In the genomic region with DNA sequence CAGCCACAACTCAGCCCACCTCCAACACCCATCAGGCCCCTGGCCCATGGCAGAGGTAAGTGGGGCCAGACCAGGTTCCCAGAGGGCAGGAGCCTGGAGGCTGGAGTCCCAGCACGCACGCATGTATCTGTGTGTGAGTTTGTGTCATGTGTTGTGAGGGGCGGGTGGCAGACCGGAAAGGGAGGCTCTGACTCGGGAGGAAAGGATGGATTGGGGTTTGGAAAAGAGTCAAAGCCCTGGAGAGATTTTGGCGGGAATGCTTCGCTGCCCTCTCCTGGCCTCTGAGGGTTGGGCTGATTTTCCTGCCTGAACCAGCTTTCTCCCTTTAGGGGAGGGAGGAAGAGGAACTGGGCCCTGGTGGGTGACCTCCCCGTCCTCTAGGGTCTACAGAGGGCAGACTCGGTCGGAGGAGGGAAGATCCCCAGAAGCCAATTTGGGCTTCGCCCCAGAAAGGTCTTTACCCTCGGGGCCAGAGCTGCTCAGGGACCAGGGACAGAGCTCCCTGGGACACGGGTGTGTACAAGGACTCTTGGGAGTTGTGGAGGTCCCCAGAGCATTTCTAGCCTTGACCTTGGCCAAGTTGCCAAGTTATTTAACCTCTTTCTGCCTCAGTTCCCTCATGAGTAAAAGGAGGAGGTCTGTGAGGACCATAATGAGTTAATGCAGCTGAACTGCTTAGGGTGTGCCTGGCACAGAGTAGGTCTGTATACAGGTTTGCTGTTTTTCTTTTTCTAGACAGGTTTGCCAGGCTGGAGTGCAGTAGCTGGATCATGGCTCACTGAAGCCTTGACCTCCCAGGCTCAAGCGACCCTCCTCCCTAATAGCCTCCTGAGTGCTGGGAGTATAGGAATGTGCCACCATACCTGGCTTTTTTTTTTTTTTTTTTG, we compare ENCODE assay signal across 1 cellular context.
TF ChIP-seq lines count a peak whose summit lies in the region.

No MANE protein-coding gene starts in this region.

TF ChIP-seq in K562, 482 proteins besides CTCF, POLR2A, EP300 and RAD21 (continued from another document and continues in another):
- TF ChIP-seq JUND (IDR thresholded peaks at IDR 0.05; ENCODE audit: borderline replicate concordance, low read depth, low read length), result no peak
- no peak for TF ChIP-seq JUND (tag; IDR thresholded peaks at IDR 0.05; ENCODE audit: borderline replicate concordance, low read depth, low read length)
- no peak for TF ChIP-seq EHMT2 (IDR thresholded peaks at IDR 0.05)
- TF ChIP-seq, protein P1, sequence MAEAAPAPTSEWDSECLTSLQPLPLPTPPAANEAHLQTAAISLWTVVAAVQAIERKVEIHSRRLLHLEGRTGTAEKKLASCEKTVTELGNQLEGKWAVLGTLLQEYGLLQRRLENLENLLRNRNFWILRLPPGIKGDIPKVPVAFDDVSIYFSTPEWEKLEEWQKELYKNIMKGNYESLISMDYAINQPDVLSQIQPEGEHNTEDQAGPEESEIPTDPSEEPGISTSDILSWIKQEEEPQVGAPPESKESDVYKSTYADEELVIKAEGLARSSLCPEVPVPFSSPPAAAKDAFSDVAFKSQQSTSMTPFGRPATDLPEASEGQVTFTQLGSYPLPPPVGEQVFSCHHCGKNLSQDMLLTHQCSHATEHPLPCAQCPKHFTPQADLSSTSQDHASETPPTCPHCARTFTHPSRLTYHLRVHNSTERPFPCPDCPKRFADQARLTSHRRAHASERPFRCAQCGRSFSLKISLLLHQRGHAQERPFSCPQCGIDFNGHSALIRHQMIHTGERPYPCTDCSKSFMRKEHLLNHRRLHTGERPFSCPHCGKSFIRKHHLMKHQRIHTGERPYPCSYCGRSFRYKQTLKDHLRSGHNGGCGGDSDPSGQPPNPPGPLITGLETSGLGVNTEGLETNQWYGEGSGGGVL (CRISPR knock-in tag; IDR thresholded peaks at IDR 0.05), result no peak
- no peak for TF ChIP-seq ZBTB17 (CRISPR knock-in tag; IDR thresholded peaks at IDR 0.05)
- TF ChIP-seq TBP (optimal IDR thresholded peaks at IDR 0.05; ENCODE audit: low read depth, low read length), result no peak
- no peak for TF ChIP-seq HDAC3 (IDR thresholded peaks at IDR 0.05; ENCODE audit: borderline replicate concordance, partially characterized antibody)
- TF ChIP-seq CCNT2 (IDR thresholded peaks at IDR 0.05; ENCODE audit: borderline replicate concordance, extremely low read depth, insufficient read length, low read depth, low read length), result no peak
- no peak for TF ChIP-seq ELF2 (CRISPR knock-in tag; IDR thresholded peaks at IDR 0.05)
- no peak for TF ChIP-seq CEBPG (CRISPR knock-in tag; IDR thresholded peaks at IDR 0.05)
- no peak for TF ChIP-seq CEBPG (tag; conservative IDR thresholded peaks at IDR 0.05 in 1 of 2, IDR thresholded peaks at IDR 0.05 in 1 of 2)
- TF ChIP-seq ATF1 (CRISPR knock-in tag; IDR thresholded peaks at IDR 0.05), result no peak
- TF ChIP-seq ATF1 (tag; IDR thresholded peaks at IDR 0.05), result no peak
- TF ChIP-seq E4F1 (CRISPR knock-in tag; IDR thresholded peaks at IDR 0.05; ENCODE audit: borderline replicate concordance), result no peak
- TF ChIP-seq, protein P2, sequence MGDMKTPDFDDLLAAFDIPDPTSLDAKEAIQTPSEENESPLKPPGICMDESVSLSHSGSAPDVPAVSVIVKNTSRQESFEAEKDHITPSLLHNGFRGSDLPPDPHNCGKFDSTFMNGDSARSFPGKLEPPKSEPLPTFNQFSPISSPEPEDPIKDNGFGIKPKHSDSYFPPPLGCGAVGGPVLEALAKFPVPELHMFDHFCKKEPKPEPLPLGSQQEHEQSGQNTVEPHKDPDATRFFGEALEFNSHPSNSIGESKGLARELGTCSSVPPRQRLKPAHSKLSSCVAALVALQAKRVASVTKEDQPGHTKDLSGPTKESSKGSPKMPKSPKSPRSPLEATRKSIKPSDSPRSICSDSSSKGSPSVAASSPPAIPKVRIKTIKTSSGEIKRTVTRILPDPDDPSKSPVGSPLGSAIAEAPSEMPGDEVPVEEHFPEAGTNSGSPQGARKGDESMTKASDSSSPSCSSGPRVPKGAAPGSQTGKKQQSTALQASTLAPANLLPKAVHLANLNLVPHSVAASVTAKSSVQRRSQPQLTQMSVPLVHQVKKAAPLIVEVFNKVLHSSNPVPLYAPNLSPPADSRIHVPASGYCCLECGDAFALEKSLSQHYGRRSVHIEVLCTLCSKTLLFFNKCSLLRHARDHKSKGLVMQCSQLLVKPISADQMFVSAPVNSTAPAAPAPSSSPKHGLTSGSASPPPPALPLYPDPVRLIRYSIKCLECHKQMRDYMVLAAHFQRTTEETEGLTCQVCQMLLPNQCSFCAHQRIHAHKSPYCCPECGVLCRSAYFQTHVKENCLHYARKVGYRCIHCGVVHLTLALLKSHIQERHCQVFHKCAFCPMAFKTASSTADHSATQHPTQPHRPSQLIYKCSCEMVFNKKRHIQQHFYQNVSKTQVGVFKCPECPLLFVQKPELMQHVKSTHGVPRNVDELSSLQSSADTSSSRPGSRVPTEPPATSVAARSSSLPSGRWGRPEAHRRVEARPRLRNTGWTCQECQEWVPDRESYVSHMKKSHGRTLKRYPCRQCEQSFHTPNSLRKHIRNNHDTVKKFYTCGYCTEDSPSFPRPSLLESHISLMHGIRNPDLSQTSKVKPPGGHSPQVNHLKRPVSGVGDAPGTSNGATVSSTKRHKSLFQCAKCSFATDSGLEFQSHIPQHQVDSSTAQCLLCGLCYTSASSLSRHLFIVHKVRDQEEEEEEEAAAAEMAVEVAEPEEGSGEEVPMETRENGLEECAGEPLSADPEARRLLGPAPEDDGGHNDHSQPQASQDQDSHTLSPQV (IDR thresholded peaks at IDR 0.05), result peak; percentile 74
- no peak for TF ChIP-seq TEAD4 (IDR thresholded peaks at IDR 0.05; ENCODE audit: low read length)
- no peak for TF ChIP-seq TEAD4 (CRISPR knock-in tag; IDR thresholded peaks at IDR 0.05; ENCODE audit: borderline replicate concordance)
- no peak for TF ChIP-seq ZBTB26 (CRISPR knock-in tag; IDR thresholded peaks at IDR 0.05)
- TF ChIP-seq POLR3A (IDR thresholded peaks at IDR 0.05; ENCODE audit: borderline replicate concordance, extremely low read depth, insufficient read depth, insufficient read length), result no peak
- TF ChIP-seq ATF7 (IDR thresholded peaks at IDR 0.05), result no peak
- no peak for TF ChIP-seq ZNF324 (CRISPR knock-in tag; IDR thresholded peaks at IDR 0.05)
- TF ChIP-seq ZNF77 (CRISPR knock-in tag; IDR thresholded peaks at IDR 0.05), result no peak
- peak; percentile 88 for TF ChIP-seq SPI1 (IDR thresholded peaks at IDR 0.05; ENCODE audit: borderline replicate concordance, low read depth, low read length)
- no peak for TF ChIP-seq ZNF165 (CRISPR knock-in tag; IDR thresholded peaks at IDR 0.05; ENCODE audit: borderline replicate concordance)
- no peak for TF ChIP-seq EGR1 (conservative IDR thresholded peaks at IDR 0.05)
- no peak for TF ChIP-seq CREBBP (IDR thresholded peaks at IDR 0.05; ENCODE audit: low read depth, low read length)
- no peak for TF ChIP-seq RUNX1 (IDR thresholded peaks at IDR 0.05; ENCODE audit: low read depth)
- TF ChIP-seq, protein P3, sequence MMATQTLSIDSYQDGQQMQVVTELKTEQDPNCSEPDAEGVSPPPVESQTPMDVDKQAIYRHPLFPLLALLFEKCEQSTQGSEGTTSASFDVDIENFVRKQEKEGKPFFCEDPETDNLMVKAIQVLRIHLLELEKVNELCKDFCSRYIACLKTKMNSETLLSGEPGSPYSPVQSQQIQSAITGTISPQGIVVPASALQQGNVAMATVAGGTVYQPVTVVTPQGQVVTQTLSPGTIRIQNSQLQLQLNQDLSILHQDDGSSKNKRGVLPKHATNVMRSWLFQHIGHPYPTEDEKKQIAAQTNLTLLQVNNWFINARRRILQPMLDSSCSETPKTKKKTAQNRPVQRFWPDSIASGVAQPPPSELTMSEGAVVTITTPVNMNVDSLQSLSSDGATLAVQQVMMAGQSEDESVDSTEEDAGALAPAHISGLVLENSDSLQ (IDR thresholded peaks at IDR 0.05), result 0 out of 2 replicates have a peak, but pooled peaks have one; percentile 9
- no peak for TF ChIP-seq BMI1 (IDR thresholded peaks at IDR 0.05; ENCODE audit: low read length)
- peak; percentile 51; the same call in 1 of the 2 replicates for TF ChIP-seq SMAD4 (CRISPR knock-in tag; conservative IDR thresholded peaks at IDR 0.05)
- 0 out of 2 replicates have a peak, but pooled peaks have one; percentile 57 for TF ChIP-seq GABPB1 (CRISPR knock-in tag; IDR thresholded peaks at IDR 0.05)
- TF ChIP-seq, protein P4, sequence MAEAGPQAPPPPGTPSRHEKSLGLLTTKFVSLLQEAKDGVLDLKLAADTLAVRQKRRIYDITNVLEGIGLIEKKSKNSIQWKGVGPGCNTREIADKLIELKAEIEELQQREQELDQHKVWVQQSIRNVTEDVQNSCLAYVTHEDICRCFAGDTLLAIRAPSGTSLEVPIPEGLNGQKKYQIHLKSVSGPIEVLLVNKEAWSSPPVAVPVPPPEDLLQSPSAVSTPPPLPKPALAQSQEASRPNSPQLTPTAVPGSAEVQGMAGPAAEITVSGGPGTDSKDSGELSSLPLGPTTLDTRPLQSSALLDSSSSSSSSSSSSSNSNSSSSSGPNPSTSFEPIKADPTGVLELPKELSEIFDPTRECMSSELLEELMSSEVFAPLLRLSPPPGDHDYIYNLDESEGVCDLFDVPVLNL (CRISPR knock-in tag; IDR thresholded peaks at IDR 0.05; ENCODE audit: low read depth), result no peak
- TF ChIP-seq NFE2L1 (tag; IDR thresholded peaks at IDR 0.05; ENCODE audit: borderline replicate concordance, low read depth), result no peak
- TF ChIP-seq, protein P5, sequence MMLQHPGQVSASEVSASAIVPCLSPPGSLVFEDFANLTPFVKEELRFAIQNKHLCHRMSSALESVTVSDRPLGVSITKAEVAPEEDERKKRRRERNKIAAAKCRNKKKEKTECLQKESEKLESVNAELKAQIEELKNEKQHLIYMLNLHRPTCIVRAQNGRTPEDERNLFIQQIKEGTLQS (IDR thresholded peaks at IDR 0.05), result 0 out of 2 replicates have a peak, but pooled peaks have one; percentile 12
- TF ChIP-seq, protein P5 (CRISPR knock-in tag; conservative IDR thresholded peaks at IDR 0.05), result no peak
- 0 out of 4 replicates have a peak, but pooled peaks of 1 of the 2 experiments have one; percentile 38 for TF ChIP-seq FOXA3 (CRISPR knock-in tag; conservative IDR thresholded peaks at IDR 0.05 in 1 of 2, IDR thresholded peaks at IDR 0.05 in 1 of 2)
- no peak for TF ChIP-seq SUPT5H (IDR thresholded peaks at IDR 0.05)
- TF ChIP-seq GTF2B (IDR thresholded peaks at IDR 0.05; ENCODE audit: extremely low read depth, insufficient read length), result no peak
- no peak for TF ChIP-seq HDAC1 (IDR thresholded peaks at IDR 0.05)
- TF ChIP-seq, protein P6, sequence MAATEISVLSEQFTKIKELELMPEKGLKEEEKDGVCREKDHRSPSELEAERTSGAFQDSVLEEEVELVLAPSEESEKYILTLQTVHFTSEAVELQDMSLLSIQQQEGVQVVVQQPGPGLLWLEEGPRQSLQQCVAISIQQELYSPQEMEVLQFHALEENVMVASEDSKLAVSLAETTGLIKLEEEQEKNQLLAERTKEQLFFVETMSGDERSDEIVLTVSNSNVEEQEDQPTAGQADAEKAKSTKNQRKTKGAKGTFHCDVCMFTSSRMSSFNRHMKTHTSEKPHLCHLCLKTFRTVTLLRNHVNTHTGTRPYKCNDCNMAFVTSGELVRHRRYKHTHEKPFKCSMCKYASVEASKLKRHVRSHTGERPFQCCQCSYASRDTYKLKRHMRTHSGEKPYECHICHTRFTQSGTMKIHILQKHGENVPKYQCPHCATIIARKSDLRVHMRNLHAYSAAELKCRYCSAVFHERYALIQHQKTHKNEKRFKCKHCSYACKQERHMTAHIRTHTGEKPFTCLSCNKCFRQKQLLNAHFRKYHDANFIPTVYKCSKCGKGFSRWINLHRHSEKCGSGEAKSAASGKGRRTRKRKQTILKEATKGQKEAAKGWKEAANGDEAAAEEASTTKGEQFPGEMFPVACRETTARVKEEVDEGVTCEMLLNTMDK (IDR thresholded peaks at IDR 0.05; ENCODE audit: borderline replicate concordance, insufficient read depth, low read depth, low read length, poor library complexity, severe bottlenecking), result peak; percentile 31
- no peak for TF ChIP-seq TBL1XR1 (IDR thresholded peaks at IDR 0.05; ENCODE audit: low read length in 2 of 2)
- no peak for TF ChIP-seq JUNB (CRISPR knock-in tag; conservative IDR thresholded peaks at IDR 0.05)
- peak; percentile 52 for TF ChIP-seq ZNF263 (CRISPR knock-in tag; IDR thresholded peaks at IDR 0.05; ENCODE audit: borderline replicate concordance)
- TF ChIP-seq SMARCA4 (IDR thresholded peaks at IDR 0.05), result no peak
